1 cellular context compared by ENCODE assay signal in genomic region chr1:234772345-234773147, GRCh38.
TF ChIP-seq lines count a peak whose summit lies in the region.

No MANE protein-coding gene starts in this region.

TF ChIP-seq in HepG2, 621 proteins besides CTCF, POLR2A, EP300 and RAD21 (continued from another document and continues in another):
- TF ChIP-seq ZGPAT (CRISPR knock-in tag; IDR thresholded peaks at IDR 0.05): peak; percentile 91
- no peak for TF ChIP-seq ZNF557 (CRISPR knock-in tag; IDR thresholded peaks at IDR 0.05)
- no peak for TF ChIP-seq DZIP1 (CRISPR knock-in tag; IDR thresholded peaks at IDR 0.05)
- TF ChIP-seq ZNF83 (CRISPR knock-in tag; IDR thresholded peaks at IDR 0.05; ENCODE audit: borderline replicate concordance): no peak
- TF ChIP-seq GABPA (IDR thresholded peaks at IDR 0.05; ENCODE audit: low read depth, low read length): no peak
- TF ChIP-seq GABPA (CRISPR knock-in tag; IDR thresholded peaks at IDR 0.05; ENCODE audit: low read depth): peak; percentile 9; the same call in 1 of the 2 replicates
- no peak for TF ChIP-seq ISX (CRISPR knock-in tag; conservative IDR thresholded peaks at IDR 0.05)
- TF ChIP-seq SP4 (CRISPR knock-in tag; IDR thresholded peaks at IDR 0.05): no peak
- no peak for TF ChIP-seq SMAD9 (CRISPR knock-in tag; IDR thresholded peaks at IDR 0.05)
- peak; percentile 77 for TF ChIP-seq ARID3A (IDR thresholded peaks at IDR 0.05; ENCODE audit: low read depth, low read length)
- peak; percentile 99 for TF ChIP-seq FOSL2 (CRISPR knock-in tag; IDR thresholded peaks at IDR 0.05)
- TF ChIP-seq ZNF44 (CRISPR knock-in tag; IDR thresholded peaks at IDR 0.05): no peak
- no peak for TF ChIP-seq GLMP (CRISPR knock-in tag; IDR thresholded peaks at IDR 0.05; ENCODE audit: borderline replicate concordance)
- TF ChIP-seq MEIS2 (CRISPR knock-in tag; IDR thresholded peaks at IDR 0.05): 0 out of 2 replicates have a peak, but pooled peaks have one; percentile 41
- TF ChIP-seq PRDM10 (CRISPR knock-in tag; IDR thresholded peaks at IDR 0.05; ENCODE audit: low read depth): peak; percentile 61; the same call in 1 of the 2 replicates
- TF ChIP-seq ZBTB37 (CRISPR knock-in tag; IDR thresholded peaks at IDR 0.05): no peak
- TF ChIP-seq ATF7-NPFF (CRISPR knock-in tag; IDR thresholded peaks at IDR 0.05; ENCODE audit: low read depth): no peak
- TF ChIP-seq UBTF (CRISPR knock-in tag; IDR thresholded peaks at IDR 0.05): no peak
- no peak for TF ChIP-seq HMGXB3 (CRISPR knock-in tag; IDR thresholded peaks at IDR 0.05; ENCODE audit: borderline replicate concordance)
- 0 out of 2 replicates have a peak, but pooled peaks have one; percentile 41 for TF ChIP-seq ZFP1 (CRISPR knock-in tag; IDR thresholded peaks at IDR 0.05)
- TF ChIP-seq MEF2D (CRISPR knock-in tag; IDR thresholded peaks at IDR 0.05): peak; percentile 73
- no peak for TF ChIP-seq ZUFSP (CRISPR knock-in tag; IDR thresholded peaks at IDR 0.05; ENCODE audit: borderline replicate concordance)
- 0 out of 2 replicates have a peak, but pooled peaks have one; percentile 31 for TF ChIP-seq TBX3 (IDR thresholded peaks at IDR 0.05; ENCODE audit: borderline replicate concordance)
- peak; percentile 49; the same call in 1 of the 2 replicates for TF ChIP-seq IRF2 (CRISPR knock-in tag; IDR thresholded peaks at IDR 0.05)
- TF ChIP-seq ZNF75D (CRISPR knock-in tag; IDR thresholded peaks at IDR 0.05; ENCODE audit: borderline replicate concordance): no peak
- no peak for TF ChIP-seq NFKBIZ (CRISPR knock-in tag; IDR thresholded peaks at IDR 0.05)
- no peak for TF ChIP-seq ZBTB26 (CRISPR knock-in tag; IDR thresholded peaks at IDR 0.05; ENCODE audit: borderline replicate concordance)
- TF ChIP-seq FOSL1 (CRISPR knock-in tag; IDR thresholded peaks at IDR 0.05; ENCODE audit: borderline replicate concordance): peak; percentile 87
- TF ChIP-seq RARA (CRISPR knock-in tag; IDR thresholded peaks at IDR 0.05): peak; percentile 83
- TF ChIP-seq MXD4 (CRISPR knock-in tag; IDR thresholded peaks at IDR 0.05): no peak; the same call in 1 of the 2 replicates
- TF ChIP-seq KLF16 (CRISPR knock-in tag; IDR thresholded peaks at IDR 0.05): peak in 1 of 2 experiments; percentile 87; a peak in 2 of 4 replicates
- no peak for TF ChIP-seq ZNF747 (CRISPR knock-in tag; IDR thresholded peaks at IDR 0.05; ENCODE audit: borderline replicate concordance)
- TF ChIP-seq PCBP2 (optimal IDR thresholded peaks at IDR 0.05; ENCODE audit: low read depth, low read length, poor library complexity, severe bottlenecking): no peak
- peak; percentile 36; the same call in 1 of the 2 replicates for TF ChIP-seq ZNF724P (CRISPR knock-in tag; IDR thresholded peaks at IDR 0.05; ENCODE audit: borderline replicate concordance)
- no peak for TF ChIP-seq ZNF678 (CRISPR knock-in tag; IDR thresholded peaks at IDR 0.05)
